Comparison of ENCODE assay signal across 22 cellular contexts in genomic region chr1:194535369-194535768, GRCh38.
A peak's percentile ranks its signal among the peaks of the same experiment; 100 is the strongest.
DNase-seq lines count a peak whose midpoint lies in the region; ATAC-seq, FAIRE-seq and TF ChIP-seq lines count a peak whose summit lies in the region.
"Had no signal": no experiment of that assay in that cellular context is flagged by ENCODE, and none has a peak within 500 bp of the region (broad histone marks: within the 10 kb centered on the region; RNA-seq: fewer than 3 reads in every experiment).

No MANE protein-coding gene starts in this region.

- H3K36me3 Mint-ChIP-seq in HFFc6 (ENCODE audit: low read depth) (no peaks in the 10 kb centered on the region), endodermal cell (ENCODE audit: low read depth) (no peaks in the 10 kb centered on the region), neural progenitor cell (no peaks in the 10 kb centered on the region)
- H3K36me3 Mint-ChIP-seq in stimulated activated naive B cell treated with anti-CD40 and anti-IgM and Interleukin-4, amounts not matched to agents 10 μg/mL and 1 μg/mL and 100 μg/mL, for 72 hours = no peaks in the 10 kb centered on the region
- H3K36me3 Mint-ChIP-seq: activated CD4-positive, alpha-beta memory T cell treated with anti-CD3 and anti-CD28 coated beads for 36 hours; activated naive CD8-positive, alpha-beta T cell treated with anti-CD3 and anti-CD28 coated beads for 36 hours had no signal

- ATAC-seq in stimulated activated naive B cell treated with anti-CD40 and anti-IgM and Interleukin-4, amounts not matched to agents 10 μg/mL and 1 μg/mL and 100 μg/mL, for 72 hours (replicated peaks) = no peak
- no peak for ATAC-seq in PC-3
- ATAC-seq: left colon had no signal

- no TSS peak for BruUV-seq in PC-3 (replicated peaks; lab: Mats Ljungman, UMichigan)

- H3K27ac ChIP-seq in endodermal cell (ENCODE audit: low read depth, low read length) (no peak overlapping the region), neural progenitor cell (no peak overlapping the region), PC-3 (ENCODE audit: low read length) (no peak overlapping the region)
- H3K27ac ChIP-seq: SJCRH30, spleen, transverse colon had no signal

- CTCF ChIA-PET in PC-3 (lab: Charles Lee) = no interaction called here

- H3K27me3 ChIP-seq in endodermal cell (ENCODE audit: control insufficient read depth, insufficient read depth, low read length, poor library complexity, severe bottlenecking) (no peaks in the 10 kb centered on the region), neural progenitor cell (no peaks in the 10 kb centered on the region), PC-3 (ENCODE audit: low read length) (no peaks in the 10 kb centered on the region)
- H3K27me3 ChIP-seq: BE2C, SJCRH30, spleen, transverse colon had no signal

- no peak overlapping the region for H3K4me3 ChIP-seq in endodermal cell (ENCODE audit: low read length)
- no peak overlapping the region for H3K4me3 ChIP-seq in neural progenitor cell
- no peak overlapping the region for H3K4me3 ChIP-seq in PC-3 (ENCODE audit: low read length)
- H3K4me3 ChIP-seq: SJCRH30, spleen, transverse colon had no signal

- H2AFZ ChIP-seq in neural progenitor cell (replicated peaks) = peak overlapping the region; percentile 66
- no peak overlapping the region for H2AFZ ChIP-seq in PC-3 (ENCODE audit: low read length)

- DNase-seq in HFFc6 (peak; percentile 28), OCI-M2 (lab: John Stamatoyannopoulos, UW; ENCODE audit: unreplicated experiment) (peak; percentile 60), endodermal cell (peak; percentile 67), neural progenitor cell (ENCODE audit: low spot score) (no peak), NCI-H1417 (lab: John Stamatoyannopoulos, UW) (no peak), HTR-8/SVneo (ENCODE audit: insufficient read length, low spot score) (no peak), PC-3 (no peak)
- no peak for DNase-seq in stimulated activated naive B cell treated with anti-CD40 and anti-IgM and Interleukin-4, amounts not matched to agents 10 μg/mL and 1 μg/mL and 100 μg/mL, for 72 hours
- DNase-seq: activated CD4-positive, alpha-beta memory T cell treated with anti-CD3 and anti-CD28 coated beads for 36 hours; activated naive CD8-positive, alpha-beta T cell treated with anti-CD3 and anti-CD28 coated beads for 36 hours; activated T-cell treated with anti-CD3 and anti-CD28 coated beads, Interleukin-2, amount 50 U/mL, for 48 hours; BE2C; hippocampal formation; KG1; left colon; NCI-H1436; SJCRH30; spleen; stimulated activated naive CD4-positive, alpha-beta T cell; transverse colon had no signal

- no peaks in the 10 kb centered on the region for H3K9me2 ChIP-seq in PC-3 (replicated peaks; ENCODE audit: low read length)

- H3K4me1 Mint-ChIP-seq in HFFc6 (ENCODE audit: low read depth) (peaks cover 22% of the 10 kb centered on the region), endodermal cell (peaks cover 23% of the 10 kb centered on the region), neural progenitor cell (no peaks in the 10 kb centered on the region)
- H3K4me1 Mint-ChIP-seq in stimulated activated naive B cell treated with anti-CD40 and anti-IgM and Interleukin-4, amounts not matched to agents 10 μg/mL and 1 μg/mL and 100 μg/mL, for 72 hours = no peaks in the 10 kb centered on the region
- H3K4me1 Mint-ChIP-seq: activated naive CD8-positive, alpha-beta T cell treated with anti-CD3 and anti-CD28 coated beads for 36 hours had no signal

- H3K27ac Mint-ChIP-seq in HFFc6 (peak overlapping the region; percentile 51), endodermal cell (no peak overlapping the region), neural progenitor cell (no peak overlapping the region)
- H3K27ac Mint-ChIP-seq in stimulated activated naive B cell treated with anti-CD40 and anti-IgM and Interleukin-4, amounts not matched to agents 10 μg/mL and 1 μg/mL and 100 μg/mL, for 72 hours = no peak overlapping the region
- H3K27ac Mint-ChIP-seq: activated CD4-positive, alpha-beta memory T cell treated with anti-CD3 and anti-CD28 coated beads for 36 hours; activated naive CD8-positive, alpha-beta T cell treated with anti-CD3 and anti-CD28 coated beads for 36 hours had no signal

- TF ChIP-seq CTCF in HFFc6 (IDR thresholded peaks at IDR 0.05) (no peak), endodermal cell (conservative IDR thresholded peaks at IDR 0.05) (no peak), neural progenitor cell (IDR thresholded peaks at IDR 0.05) (no peak), PC-3 (conservative IDR thresholded peaks at IDR 0.05; ENCODE audit: low read depth, low read length) (no peak)

- intact Hi-C loops in PC-3 (cut with micrococcal nuclease) = no loop called here

- H3K4me2 ChIP-seq in neural progenitor cell (no peak overlapping the region), PC-3 (ENCODE audit: low read length) (no peak overlapping the region)

- FAIRE-seq in HTR-8/SVneo (lab: Jason Lieb, UNC) = no peak
- FAIRE-seq: bronchial epithelial cell, GM19239 had no signal

- H3K4me3 Mint-ChIP-seq in HFFc6 (peak overlapping the region; percentile 55), endodermal cell (no peak overlapping the region), neural progenitor cell (no peak overlapping the region)
- no peak overlapping the region for H3K4me3 Mint-ChIP-seq in stimulated activated naive B cell treated with anti-CD40 and anti-IgM and Interleukin-4, amounts not matched to agents 10 μg/mL and 1 μg/mL and 100 μg/mL, for 72 hours
- H3K4me3 Mint-ChIP-seq: activated CD4-positive, alpha-beta memory T cell treated with anti-CD3 and anti-CD28 coated beads for 36 hours; activated naive CD8-positive, alpha-beta T cell treated with anti-CD3 and anti-CD28 coated beads for 36 hours had no signal

- peaks cover 5% of the 10 kb centered on the region for H3K9me3 Mint-ChIP-seq in HFFc6
- H3K9me3 Mint-ChIP-seq in endodermal cell = no peaks in the 10 kb centered on the region
- no peaks in the 10 kb centered on the region for H3K9me3 Mint-ChIP-seq in neural progenitor cell
- no peaks in the 10 kb centered on the region for H3K9me3 Mint-ChIP-seq in stimulated activated naive B cell treated with anti-CD40 and anti-IgM and Interleukin-4, amounts not matched to agents 10 μg/mL and 1 μg/mL and 100 μg/mL, for 72 hours
- H3K9me3 Mint-ChIP-seq: activated CD4-positive, alpha-beta memory T cell treated with anti-CD3 and anti-CD28 coated beads for 36 hours; activated naive CD8-positive, alpha-beta T cell treated with anti-CD3 and anti-CD28 coated beads for 36 hours had no signal

- H3K36me3 ChIP-seq in endodermal cell (ENCODE audit: control insufficient read depth, insufficient read depth, low read length) (no peaks in the 10 kb centered on the region), neural progenitor cell (no peaks in the 10 kb centered on the region), PC-3 (ENCODE audit: low read depth, low read length) (no peaks in the 10 kb centered on the region)
- H3K36me3 ChIP-seq: BE2C, SJCRH30, spleen, transverse colon had no signal

- 78 to 89% methylated on average over 5 to 6 of the region's 6 CpGs for WGBS in endodermal cell (ENCODE audit: insufficient coverage in 1 of 2, insufficient read length in 1 of 2), 2 experiments

- POLR2A ChIA-PET in PC-3 (lab: Charles Lee; ENCODE audit: unreplicated experiment) = no interaction called here

- H3K27me3 Mint-ChIP-seq in HFFc6 (ENCODE audit: insufficient read depth) (peaks cover 4% of the 10 kb centered on the region), endodermal cell (ENCODE audit: insufficient read depth) (no peaks in the 10 kb centered on the region), neural progenitor cell (ENCODE audit: insufficient read depth, low read depth) (no peaks in the 10 kb centered on the region)
- H3K27me3 Mint-ChIP-seq in stimulated activated naive B cell treated with anti-CD40 and anti-IgM and Interleukin-4, amounts not matched to agents 10 μg/mL and 1 μg/mL and 100 μg/mL, for 72 hours = no peaks in the 10 kb centered on the region
- H3K27me3 Mint-ChIP-seq: activated CD4-positive, alpha-beta memory T cell treated with anti-CD3 and anti-CD28 coated beads for 36 hours had no signal

- H3F3A ChIP-seq in neural progenitor cell (ENCODE audit: low read depth) = no peaks in the 10 kb centered on the region
- H3F3A ChIP-seq in PC-3 (ENCODE audit: low read length, unreplicated experiment) = no peaks in the 10 kb centered on the region

- no peaks in the 10 kb centered on the region for H3K4me1 ChIP-seq in endodermal cell (ENCODE audit: control insufficient read depth, insufficient read depth, low read length)
- H3K4me1 ChIP-seq in neural progenitor cell = no peaks in the 10 kb centered on the region
- peaks cover 7% of the 10 kb centered on the region; the same call in 1 of the 2 replicates for H3K4me1 ChIP-seq in PC-3 (ENCODE audit: insufficient read depth, low read length)
- H3K4me1 ChIP-seq: BE2C, SJCRH30, spleen, transverse colon had no signal

- H4K20me1 ChIP-seq in neural progenitor cell (ENCODE audit: low read depth) (no peaks in the 10 kb centered on the region), PC-3 (ENCODE audit: low read length) (no peaks in the 10 kb centered on the region)

- H3K9me3 ChIP-seq in endodermal cell (ENCODE audit: control insufficient read depth, low read length) (no peaks in the 10 kb centered on the region), neural progenitor cell (ENCODE audit: low read depth) (no peaks in the 10 kb centered on the region), PC-3 (ENCODE audit: low read length) (no peaks in the 10 kb centered on the region)
- H3K9me3 ChIP-seq: BE2C, SJCRH30, transverse colon had no signal

- H3K9ac ChIP-seq in endodermal cell (ENCODE audit: extremely low read depth, low read length, poor library complexity, severe bottlenecking) (no peak overlapping the region), neural progenitor cell (no peak overlapping the region), PC-3 (ENCODE audit: low read length) (no peak overlapping the region)

- H3K79me2 ChIP-seq in neural progenitor cell (ENCODE audit: low read depth) = no peaks in the 10 kb centered on the region
- no peaks in the 10 kb centered on the region for H3K79me2 ChIP-seq in PC-3 (ENCODE audit: low read length)

Comparison
In these comparisons a context has a peak if more than half of its experiments do, and no peak if none do; other contexts are left out.
1. DNase-seq: peak in HFFc6 (single experiment), OCI-M2 (single experiment) and endodermal cell (single experiment); none in neural progenitor cell (single experiment), NCI-H1417 (0 of 3), stimulated activated naive B cell treated with anti-CD40 and anti-IgM and Interleukin-4, amounts not matched to agents 10 μg/mL and 1 μg/mL and 100 μg/mL, for 72 hours (single experiment), HTR-8/SVneo (single experiment) and PC-3 (single experiment).